ENCODE assay signal across 8 cellular contexts in genomic region chr12:55742719-55743130, GRCh38. TPM values are rescaled to one million over a fixed set of nuclear protein-coding genes. Genes with fewer than 3 reads are reported as not detected.
A peak's percentile ranks its signal among the peaks of the same experiment; 100 is the strongest.
DNase-seq lines count a peak whose midpoint lies in the region; ATAC-seq lines count a peak whose summit lies in the region.

GDF11 (plus strand) TSS chr12:55743122; CDS start chr12:55743317, 195 bp downstream.

- H3K27me3 ChIP-seq in aorta (ENCODE audit: control insufficient read depth in 1 of 2, insufficient read depth in 2 of 2, low read length in 1 of 2), result no peaks in the 10 kb centered on the region

- in situ Hi-C loops in Caki2 (cut with HindIII; ENCODE audit: low pct_unique_long_range_greater_than_20kb, low sequenced_read_pairs), result no loop called here

- DNase-seq in Caki2 (ENCODE audit: low read depth) (peak; percentile 73), H4 (ENCODE audit: low spot score) (peak; percentile 74), NCI-H128 (lab: John Stamatoyannopoulos, UW; ENCODE audit: unreplicated experiment) (peak; percentile 76), T-helper 1 cell (peak in 4 of 5 donors; percentile 60 to 70 (median 68)), amniotic epithelial cell (ENCODE audit: low read depth) (peak; percentile 66), left ventricle myocardium superior (peak; percentile 88), posterior cingulate gyrus (peak; percentile 75 to 98 (median 85)), aorta (peak; percentile 87 to 93)

- WGBS in aorta, 2 donors, result 0% methylated on average over 17 to 19 of the region's 19 CpGs

- no peaks in the 10 kb centered on the region for H3K9me3 ChIP-seq in aorta (ENCODE audit: control insufficient read depth, low read length)

- ATAC-seq in left ventricle myocardium superior, result peak; percentile 67
- ATAC-seq in aorta (ENCODE audit: low FRiP score), result peak; percentile 71

- no peaks in the 10 kb centered on the region for H3K36me3 ChIP-seq in aorta (ENCODE audit: control insufficient read depth in 1 of 2, insufficient read depth in 2 of 2, low read length in 1 of 2)

- H3K27ac ChIP-seq in aorta (ENCODE audit: low read depth in 1 of 2, low read length in 2 of 2), result peak within 1 kb of the TSS in 1 of 2 donors; percentile 87

- intact Hi-C loops in left ventricle myocardium superior (cut with micrococcal nuclease) (loop anchor here (5.0 kb wide), 1 partner anchor 195 kb away; no protein-coding TSS in a partner anchor), posterior cingulate gyrus (cut with DNase I) (loop anchor here (2.0 to 5.0 kb wide), 2 partner anchors 185 to 298 kb away; partner anchors contain the start of genes PYM1 and RPS26), aorta (cut with DNase I) (loop anchor here (5.0 kb wide), 2 partner anchors 85 to 200 kb away; partner anchors contain the start of gene DNAJC14 (in 1 of the 2))

- H3K4me1 ChIP-seq in aorta (ENCODE audit: control insufficient read depth in 1 of 2, insufficient read depth in 2 of 2, low read length in 2 of 2), result no peaks in the 10 kb centered on the region

- H3K4me3 ChIP-seq in aorta (ENCODE audit: low read length in 2 of 2), result peak within 1 kb of the TSS; percentile 75 to 97

RNA-seq across cellular contexts. Expression of gene GDF11, which starts in this region (rescaled TPM):
- 1.1 and 2.8 TPM in 2 replicates for total RNA-seq in Caki2 (2014; rRNA removed; shearing (Covaris generic); ENCODE audit: low replicate concordance)
- total RNA-seq in H4 (2014; rRNA removed; shearing (Covaris generic)), result 7.7 and 8.4 TPM in 2 replicates
- total RNA-seq in left ventricle myocardium superior (8.9 TPM), aorta (1 to 10 TPM; 6.6 to 9.4 TPM)
- polyA plus RNA-seq in aorta, result 1 to 10 TPM; 3.0 to 4.2 TPM
